In the genomic region with DNA sequence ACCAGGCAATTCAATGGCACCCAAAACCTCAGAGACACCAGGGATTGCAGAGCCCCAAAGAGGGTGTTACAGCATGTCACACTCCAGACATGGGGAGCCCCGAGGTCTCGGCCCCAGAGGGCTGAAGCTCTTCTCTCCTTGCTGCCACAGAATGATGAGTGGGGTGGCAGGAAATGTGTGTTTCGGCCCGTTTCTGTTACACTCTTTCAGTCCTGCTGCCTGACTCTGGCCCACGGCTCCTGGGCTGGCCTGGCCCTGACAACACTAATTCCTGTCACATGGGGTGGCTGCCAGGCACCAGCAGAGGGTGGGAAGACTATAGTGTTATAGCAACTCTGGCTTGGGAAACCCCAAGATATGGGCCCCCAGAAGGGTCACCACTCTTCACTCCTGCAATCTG, we compare ENCODE assay signal across 20 cellular contexts.
DNase-seq lines count a peak whose midpoint lies in the region; ATAC-seq, FAIRE-seq and TF ChIP-seq lines count a peak whose summit lies in the region.
"Had no signal": no experiment of that assay in that cellular context is flagged by ENCODE, and none has a peak within 500 bp of the region (broad histone marks: within the 10 kb centered on the region; RNA-seq: fewer than 3 reads in every experiment).

No MANE protein-coding gene starts in this region.

- WGBS in right cardiac atrium: 78% methylated on average over 5 of the region's 5 CpGs
- WGBS in heart left ventricle, 4 donors: 74 to 95% (median 78%) methylated on average over 3 to 5 of the region's 5 CpGs
- WGBS in HepG2 (ENCODE audit: low lambda C conversion rate): 7% methylated on average over 5 of the region's 5 CpGs

- H3K4me3 ChIP-seq in right cardiac atrium (ENCODE audit: low read length): no peak overlapping the region
- no peak overlapping the region for H3K4me3 ChIP-seq in heart left ventricle
- H3K4me3 ChIP-seq in osteoblast (ENCODE audit: insufficient read depth, low read length): no peak overlapping the region
- H3K4me3 ChIP-seq in HepG2 (replicated peaks in 1 of 3; ENCODE audit: insufficient read depth in 1 of 3, low read depth in 2 of 3, low read length in 3 of 3): no peak overlapping the region
- H3K4me3 ChIP-seq: A549; BLaER1 treated with 17β-estradiol and CSF1 and Interleukin-3, amounts not matched to agents 10 nM and 100 nM had no signal

- H3K9ac ChIP-seq in HepG2 (ENCODE audit: insufficient read depth, low read depth, low read length): no peak overlapping the region
- H3K9ac ChIP-seq: BLaER1 treated with 17β-estradiol and CSF1 and Interleukin-3, amounts not matched to agents 10 nM and 100 nM had no signal

- CTCF ChIA-PET in HepG2 (lab: Yijun Ruan, JAX; ENCODE audit: low intra/inter-chr PET ratio, low total read pairs): no interaction called here

- no peaks in the 10 kb centered on the region for H3K27me3 ChIP-seq in right cardiac atrium (ENCODE audit: control insufficient read depth, insufficient read depth)
- H3K27me3 ChIP-seq in heart left ventricle: no peaks in the 10 kb centered on the region
- H3K27me3 ChIP-seq in osteoblast (ENCODE audit: insufficient read depth, low read length): no peaks in the 10 kb centered on the region
- H3K27me3 ChIP-seq in HepG2 (ENCODE audit: control insufficient read depth in 1 of 2, insufficient read depth in 2 of 2, low read length in 2 of 2): no peaks in the 10 kb centered on the region
- H3K27me3 ChIP-seq: BLaER1 treated with 17β-estradiol and CSF1 and Interleukin-3, amounts not matched to agents 10 nM and 100 nM had no signal

- H4K20me1 ChIP-seq in osteoblast (ENCODE audit: insufficient read depth, low read length): no peaks in the 10 kb centered on the region
- H4K20me1 ChIP-seq in HepG2 (ENCODE audit: insufficient read depth, low read length): no peaks in the 10 kb centered on the region
- H4K20me1 ChIP-seq: BLaER1 treated with 17β-estradiol and CSF1 and Interleukin-3, amounts not matched to agents 10 nM and 100 nM had no signal

- intact Hi-C loops in right cardiac atrium (cut with DNase I): no loop called here
- intact Hi-C loops in heart left ventricle (cut with DNase I): no loop called here
- intact Hi-C loops in posterior vena cava (cut with DNase I): no loop called here
- intact Hi-C loops in HepG2 (cut with micrococcal nuclease; ENCODE audit: unreplicated experiment): no loop called here

- no peaks in the 10 kb centered on the region for H3K4me1 ChIP-seq in right cardiac atrium (ENCODE audit: control insufficient read depth, insufficient read depth, low read length)
- H3K4me1 ChIP-seq in heart left ventricle: no peaks in the 10 kb centered on the region
- H3K4me1 ChIP-seq in osteoblast (ENCODE audit: insufficient read depth, low read length): no peaks in the 10 kb centered on the region
- no peaks in the 10 kb centered on the region for H3K4me1 ChIP-seq in HepG2 (ENCODE audit: insufficient read depth, low read length)
- H3K4me1 ChIP-seq: A549; BLaER1 treated with 17β-estradiol and CSF1 and Interleukin-3, amounts not matched to agents 10 nM and 100 nM; Caco-2 had no signal

- H3K4me2 ChIP-seq in osteoblast (ENCODE audit: insufficient read depth, low read length): no peak overlapping the region
- H3K4me2 ChIP-seq in HepG2 (ENCODE audit: low read depth, low read length): no peak overlapping the region
- H3K4me2 ChIP-seq: A549; BLaER1 treated with 17β-estradiol and CSF1 and Interleukin-3, amounts not matched to agents 10 nM and 100 nM had no signal

- ATAC-seq in right cardiac atrium (no peak), heart left ventricle (no peak), GM18517 (IDR thresholded peaks at IDR 0.05; ENCODE audit: unreplicated experiment) (no peak), HepG2 (no peak)
- ATAC-seq: A549; CD8-positive, alpha-beta T cell had no signal

- TF ChIP-seq CTCF in heart left ventricle (IDR thresholded peaks at IDR 0.05) (no peak), osteoblast (IDR thresholded peaks at IDR 0.05; ENCODE audit: extremely low read depth, low read depth, low read length) (no peak), HepG2 (CRISPR knock-in tag; IDR thresholded peaks at IDR 0.05) (no peak)

- BruUV-seq in HepG2 (replicated peaks; lab: Mats Ljungman, UMichigan): no TSS peak

- no peak for TF ChIP-seq RAD21 in HepG2 (CRISPR knock-in tag; IDR thresholded peaks at IDR 0.05)

- FAIRE-seq in HepG2 (lab: Jason Lieb, UNC): no peak
- FAIRE-seq: A549, D721Med, G401.6, GM12891 had no signal

- H3K9me3 ChIP-seq in right cardiac atrium (ENCODE audit: control insufficient read depth, low read length) (no peaks in the 10 kb centered on the region), heart left ventricle (peaks cover 0 to 27% (median 0%) of the 10 kb centered on the region in 12 donors), osteoblast (ENCODE audit: low read depth, low read length) (no peaks in the 10 kb centered on the region), HepG2 (ENCODE audit: low read length) (0 out of 2 replicates have a peak, but pooled peaks cover 6% of the 10 kb centered on the region)
- H3K9me3 ChIP-seq: A549, Caco-2 had no signal

- H3K79me2 ChIP-seq in osteoblast (ENCODE audit: insufficient read depth, low read length): no peaks in the 10 kb centered on the region
- H3K79me2 ChIP-seq in HepG2 (ENCODE audit: insufficient read depth, low read length): no peaks in the 10 kb centered on the region

- H3K27ac ChIP-seq in right cardiac atrium (ENCODE audit: low read length): no peak overlapping the region
- no peak overlapping the region for H3K27ac ChIP-seq in heart left ventricle
- H3K27ac ChIP-seq in osteoblast (ENCODE audit: low read depth, low read length): no peak overlapping the region
- H3K27ac ChIP-seq in HepG2 (ENCODE audit: extremely low read length, insufficient read depth, low read length): no peak overlapping the region
- H3K27ac ChIP-seq: 22Rv1; A549; BLaER1 treated with 17β-estradiol and CSF1 and Interleukin-3, amounts not matched to agents 10 nM and 100 nM; C4-2B had no signal

- TF ChIP-seq EP300 in HepG2 (IDR thresholded peaks at IDR 0.05; ENCODE audit: low read depth in 2 of 2, low read length in 2 of 2): no peak
- TF ChIP-seq EP300 in HepG2 (CRISPR knock-in tag; IDR thresholded peaks at IDR 0.05; ENCODE audit: borderline replicate concordance): no peak

- POLR2A ChIA-PET in HepG2 (lab: Yijun Ruan, JAX): no interaction called here

- in situ Hi-C loops in HepG2 (cut with HindIII; ENCODE audit: extremely low pct_ligation_motif_present, low pct_unique_long_range_greater_than_20kb): no loop called here

- H2AFZ ChIP-seq in osteoblast (ENCODE audit: low read length): no peak overlapping the region
- no peak overlapping the region for H2AFZ ChIP-seq in HepG2 (ENCODE audit: low read length)

- no peaks in the 10 kb centered on the region for H3K36me3 ChIP-seq in heart left ventricle
- H3K36me3 ChIP-seq in osteoblast (ENCODE audit: insufficient read depth, low read length): no peaks in the 10 kb centered on the region
- H3K36me3 ChIP-seq in HepG2 (replicated peaks in 1 of 2; ENCODE audit: control insufficient read depth in 1 of 2, insufficient read depth in 2 of 2, low read length in 2 of 2): no peaks in the 10 kb centered on the region
- H3K36me3 ChIP-seq: BLaER1 treated with 17β-estradiol and CSF1 and Interleukin-3, amounts not matched to agents 10 nM and 100 nM had no signal

- DNase-seq in right cardiac atrium (peak in 2 of 3 donors; percentile 9 to 32), heart left ventricle (no peak), osteoblast (ENCODE audit: insufficient read length, low spot score, missing footprints) (peak; percentile 15), posterior vena cava (ENCODE audit: low spot score) (peak; percentile 50), HepG2 (ENCODE audit: low spot score) (no peak)
- DNase-seq: AML-193; Caco-2; Calu3; CD4-positive, alpha-beta T cell; CD8-positive, alpha-beta T cell; DMS79 treated with DMSO at 0.1 percent for 48 hours; GF-D8 had no signal

- TF ChIP-seq POLR2A in heart left ventricle (IDR thresholded peaks at IDR 0.05) (no peak), HepG2 (IDR thresholded peaks at IDR 0.05; ENCODE audit: insufficient read depth in 1 of 2, low read depth in 2 of 2, low read length in 2 of 2) (no peak)

TF ChIP-seq in HepG2, 621 proteins besides CTCF, POLR2A, EP300 and RAD21 (continues in another document):
- TF ChIP-seq, protein P1, sequence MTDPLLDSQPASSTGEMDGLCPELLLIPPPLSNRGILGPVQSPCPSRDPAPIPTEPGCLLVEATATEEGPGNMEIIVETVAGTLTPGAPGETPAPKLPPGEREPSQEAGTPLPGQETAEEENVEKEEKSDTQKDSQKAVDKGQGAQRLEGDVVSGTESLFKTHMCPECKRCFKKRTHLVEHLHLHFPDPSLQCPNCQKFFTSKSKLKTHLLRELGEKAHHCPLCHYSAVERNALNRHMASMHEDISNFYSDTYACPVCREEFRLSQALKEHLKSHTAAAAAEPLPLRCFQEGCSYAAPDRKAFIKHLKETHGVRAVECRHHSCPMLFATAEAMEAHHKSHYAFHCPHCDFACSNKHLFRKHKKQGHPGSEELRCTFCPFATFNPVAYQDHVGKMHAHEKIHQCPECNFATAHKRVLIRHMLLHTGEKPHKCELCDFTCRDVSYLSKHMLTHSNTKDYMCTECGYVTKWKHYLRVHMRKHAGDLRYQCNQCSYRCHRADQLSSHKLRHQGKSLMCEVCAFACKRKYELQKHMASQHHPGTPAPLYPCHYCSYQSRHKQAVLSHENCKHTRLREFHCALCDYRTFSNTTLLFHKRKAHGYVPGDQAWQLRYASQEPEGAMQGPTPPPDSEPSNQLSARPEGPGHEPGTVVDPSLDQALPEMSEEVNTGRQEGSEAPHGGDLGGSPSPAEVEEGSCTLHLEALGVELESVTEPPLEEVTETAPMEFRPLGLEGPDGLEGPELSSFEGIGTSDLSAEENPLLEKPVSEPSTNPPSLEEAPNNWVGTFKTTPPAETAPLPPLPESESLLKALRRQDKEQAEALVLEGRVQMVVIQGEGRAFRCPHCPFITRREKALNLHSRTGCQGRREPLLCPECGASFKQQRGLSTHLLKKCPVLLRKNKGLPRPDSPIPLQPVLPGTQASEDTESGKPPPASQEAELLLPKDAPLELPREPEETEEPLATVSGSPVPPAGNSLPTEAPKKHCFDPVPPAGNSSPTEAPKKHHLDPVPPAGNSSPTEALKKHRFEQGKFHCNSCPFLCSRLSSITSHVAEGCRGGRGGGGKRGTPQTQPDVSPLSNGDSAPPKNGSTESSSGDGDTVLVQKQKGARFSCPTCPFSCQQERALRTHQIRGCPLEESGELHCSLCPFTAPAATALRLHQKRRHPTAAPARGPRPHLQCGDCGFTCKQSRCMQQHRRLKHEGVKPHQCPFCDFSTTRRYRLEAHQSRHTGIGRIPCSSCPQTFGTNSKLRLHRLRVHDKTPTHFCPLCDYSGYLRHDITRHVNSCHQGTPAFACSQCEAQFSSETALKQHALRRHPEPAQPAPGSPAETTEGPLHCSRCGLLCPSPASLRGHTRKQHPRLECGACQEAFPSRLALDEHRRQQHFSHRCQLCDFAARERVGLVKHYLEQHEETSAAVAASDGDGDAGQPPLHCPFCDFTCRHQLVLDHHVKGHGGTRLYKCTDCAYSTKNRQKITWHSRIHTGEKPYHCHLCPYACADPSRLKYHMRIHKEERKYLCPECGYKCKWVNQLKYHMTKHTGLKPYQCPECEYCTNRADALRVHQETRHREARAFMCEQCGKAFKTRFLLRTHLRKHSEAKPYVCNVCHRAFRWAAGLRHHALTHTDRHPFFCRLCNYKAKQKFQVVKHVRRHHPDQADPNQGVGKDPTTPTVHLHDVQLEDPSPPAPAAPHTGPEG (CRISPR knock-in tag; IDR thresholded peaks at IDR 0.05): no peak
- no peak for TF ChIP-seq MED1 (CRISPR knock-in tag; IDR thresholded peaks at IDR 0.05)
- no peak for TF ChIP-seq ZNF501 (CRISPR knock-in tag; IDR thresholded peaks at IDR 0.05)

Comparison
In these comparisons a context has a peak if more than half of its experiments do, and no peak if none do; other contexts are left out.
1. DNase-seq: peak in right cardiac atrium (2 of 3), osteoblast (single experiment) and posterior vena cava (single experiment); none in heart left ventricle (0 of 5) and HepG2 (single experiment).